1 cellular context compared by ENCODE assay signal in genomic region chr14:74612346-74613021, GRCh38.
TF ChIP-seq lines count a peak whose summit lies in the region.

No MANE protein-coding gene starts in this region.

TF ChIP-seq in SK-N-SH, 30 proteins besides CTCF, POLR2A, EP300 and RAD21 (continued from another document):
- TF ChIP-seq RCOR1 (IDR thresholded peaks at IDR 0.05; ENCODE audit: low read length) (no peak), TEAD4 (IDR thresholded peaks at IDR 0.05; ENCODE audit: borderline replicate concordance, insufficient read depth) (no peak), PBX3 (IDR thresholded peaks at IDR 0.05) (no peak), SMC3 (IDR thresholded peaks at IDR 0.05; ENCODE audit: low read depth, low read length) (peak; percentile 66), NFIC (IDR thresholded peaks at IDR 0.05; ENCODE audit: borderline replicate concordance) (no peak; the same call in 1 of the 2 replicates), TCF12 (IDR thresholded peaks at IDR 0.05) (no peak), USF2 (IDR thresholded peaks at IDR 0.05; ENCODE audit: borderline replicate concordance, low read depth, low read length) (no peak), FOSL2 (IDR thresholded peaks at IDR 0.05; ENCODE audit: borderline replicate concordance, low read depth) (no peak), EZH2phosphoT487 (IDR thresholded peaks at IDR 0.05; ENCODE audit: borderline replicate concordance, low read depth) (no peak), ZBTB33 (IDR thresholded peaks at IDR 0.05; ENCODE audit: borderline replicate concordance, low read depth) (no peak), GABPA (IDR thresholded peaks at IDR 0.05; ENCODE audit: low read depth) (peak; percentile 54; the same call in 1 of the 2 replicates), TAF1 (IDR thresholded peaks at IDR 0.05; ENCODE audit: borderline replicate concordance, low read depth, low read length) (0 out of 2 replicates have a peak, but pooled peaks have one; percentile 43), ELF1 (IDR thresholded peaks at IDR 0.05) (no peak), SIN3A (IDR thresholded peaks at IDR 0.05; ENCODE audit: borderline replicate concordance, low read depth, low read length) (no peak), GATA2 (CRISPR knock-in tag; IDR thresholded peaks at IDR 0.05) (no peak), IRF3 (IDR thresholded peaks at IDR 0.05; ENCODE audit: low read depth, low read length) (no peak), POLR2AphosphoS5 (IDR thresholded peaks at IDR 0.05; ENCODE audit: low read depth, low read length) (peak; percentile 35; the same call in 1 of the 2 replicates), JUND (IDR thresholded peaks at IDR 0.05) (no peak), CHD2 (IDR thresholded peaks at IDR 0.05; ENCODE audit: low read length, partially characterized antibody) (no peak), FOXJ3 (CRISPR knock-in tag; IDR thresholded peaks at IDR 0.05) (no peak)
TF ChIP-seq in SK-N-SH: peak in this region for 4.
